Comparison of ENCODE assay signal across 10 cellular contexts in the genomic region with DNA sequence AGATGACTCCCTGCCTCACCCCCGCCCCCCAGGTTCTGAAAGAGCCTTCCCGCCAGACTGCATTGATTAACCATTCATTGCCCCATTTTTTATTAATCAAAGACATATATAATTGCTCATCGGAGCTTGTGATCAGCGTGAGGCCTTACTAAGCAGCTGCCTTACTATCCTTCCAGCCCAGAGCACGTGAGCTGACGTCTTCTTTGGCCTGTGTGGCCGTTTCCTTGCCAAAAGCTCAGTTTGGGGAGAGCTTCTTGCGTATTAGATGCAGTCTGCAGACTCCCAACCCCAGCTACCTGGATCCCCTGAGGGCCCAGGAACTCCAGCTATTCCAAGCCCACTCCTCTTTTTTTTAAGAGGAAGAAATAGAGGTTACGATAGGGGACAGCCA. TPM values are rescaled to one million over a fixed set of nuclear protein-coding genes. Genes with fewer than 3 reads are reported as not detected.
DNase-seq lines count a peak whose midpoint lies in the region; ATAC-seq, FAIRE-seq and TF ChIP-seq lines count a peak whose summit lies in the region.
"Had no signal": no experiment of that assay in that cellular context is flagged by ENCODE, and none has a peak within 500 bp of the region (broad histone marks: within the 10 kb centered on the region; RNA-seq: fewer than 3 reads in every experiment).

No MANE protein-coding gene starts in this region.

- H2AFZ ChIP-seq in GM12878 (ENCODE audit: control insufficient read depth, low read depth, low read length), result no peak overlapping the region

- WGBS in GM12878 (ENCODE audit: insufficient coverage, insufficient replicate concordance, low lambda C conversion rate, missing lambda C conversion rate), result 95% methylated on average over 9 of the region's 9 CpGs
- 22% methylated on average over 7 of the region's 9 CpGs for WGBS in right lobe of liver (ENCODE audit: insufficient coverage, low coverage, low lambda C conversion rate, missing lambda C conversion rate)
- WGBS in stomach, 5 donors, result 35 to 55% (median 45%) methylated on average over 9 of the region's 9 CpGs

- peak overlapping the region; percentile 49 to 93 (median 76) for H3K4me3 Mint-ChIP-seq in IgD-negative memory B cell

- H3K4me3 ChIP-seq in GM12878, result no peak overlapping the region
- H3K4me3 ChIP-seq in right lobe of liver, result peak overlapping the region in 1 of 3 donors; percentile 66
- H3K4me3 ChIP-seq in stomach, result peak overlapping the region in 2 of 4 donors; percentile 51 to 55

- TF ChIP-seq POLR2A in GM12878 (IDR thresholded peaks at IDR 0.05; ENCODE audit: low read depth, low read length) (no peak), right lobe of liver (IDR thresholded peaks at IDR 0.05) (no peak), stomach (IDR thresholded peaks at IDR 0.05) (no peak)

- H3K36me3 ChIP-seq in GM12878 (ENCODE audit: control insufficient read depth in 2 of 2, insufficient read depth in 2 of 2, low read length in 1 of 2) (peaks cover 8 to 11% of the 10 kb centered on the region in 2 experiments; a peak in 3 of 4 replicates), right lobe of liver (peaks cover 0 to 14% (median 6%) of the 10 kb centered on the region in 4 donors), stomach (peaks cover 0 to 12% (median 9%) of the 10 kb centered on the region in 4 donors)

- H3K4me1 Mint-ChIP-seq in IgD-negative memory B cell, result peaks cover 22 to 25% (median 22%) of the 10 kb centered on the region in 3 donors

- no peak overlapping the region for H3K9ac ChIP-seq in GM12878 (ENCODE audit: control insufficient read depth, insufficient read depth, low read length)

- H3K36me3 Mint-ChIP-seq in IgD-negative memory B cell, result peaks cover 3% of the 10 kb centered on the region

- in situ Hi-C loops in GM12878 (cut with MboI), result no loop called here

- peak overlapping the region in 1 of 3 donors; percentile 52 for H3K27ac Mint-ChIP-seq in IgD-negative memory B cell

- peaks cover 36% of the 10 kb centered on the region for H3K4me1 ChIP-seq in GM12878 (ENCODE audit: control insufficient read depth, insufficient read depth, low read length)
- H3K4me1 ChIP-seq in right lobe of liver, result peaks cover 0 to 82% (median 30%) of the 10 kb centered on the region in 4 donors
- peaks cover 47 to 80% (median 56%) of the 10 kb centered on the region in 4 donors for H3K4me1 ChIP-seq in stomach

- H3K27me3 ChIP-seq in GM12878 (replicated peaks in 1 of 2; ENCODE audit: control insufficient read depth in 2 of 2, insufficient read depth in 2 of 2, low read length in 1 of 2) (no peaks in the 10 kb centered on the region), right lobe of liver (no peaks in the 10 kb centered on the region), stomach (no peaks in the 10 kb centered on the region)

- TF ChIP-seq CTCF in GM12878 (IDR thresholded peaks at IDR 0.05 in 2 of 3, conservative IDR thresholded peaks at IDR 0.05 in 1 of 3; ENCODE audit: control insufficient read depth in 2 of 3, extremely low read depth in 1 of 3, insufficient read depth in 1 of 3, low read depth in 3 of 3, low read length in 3 of 3) (no peak), right lobe of liver (IDR thresholded peaks at IDR 0.05) (no peak), stomach (IDR thresholded peaks at IDR 0.05) (no peak)

- intact Hi-C loops in GM12878 (cut with micrococcal nuclease; ENCODE audit: unreplicated experiment) (loop anchor here (5.0 kb wide), 1 partner anchor 50 kb away; no protein-coding TSS in a partner anchor), right lobe of liver (cut with DNase I) (no loop called here), stomach (cut with DNase I; ENCODE audit: low total_unique reads) (no loop called here)

- TF ChIP-seq EP300 in GM12878 (IDR thresholded peaks at IDR 0.05; ENCODE audit: borderline replicate concordance in 1 of 2, control insufficient read depth in 1 of 2, low read depth in 2 of 2, low read length in 2 of 2) (no peak), stomach (IDR thresholded peaks at IDR 0.05) (no peak)

- SMC1A ChIA-PET in GM12878 (lab: Charles Lee; ENCODE audit: uncharacterized antibody, unreplicated experiment), result interaction anchor here (0.7 to 1.5 kb wide), 6 partner anchors 21 to 99 kb away, joined by 3 to 4 read pairs (median 3); no protein-coding TSS in a partner anchor

- CTCF ChIA-PET in GM12878 (lab: Yijun Ruan, JAX), result interaction anchor here (0.8 to 3.9 kb wide), 7 partner anchors 29 to 99 kb away, joined by 3 to 15 read pairs (median 7); partner anchors contain the start of gene RTN4RL2

- H4K20me1 ChIP-seq in GM12878 (ENCODE audit: control insufficient read depth, insufficient read depth), result no peaks in the 10 kb centered on the region

- no peaks in the 10 kb centered on the region for H3K27me3 Mint-ChIP-seq in IgD-negative memory B cell

- H3K9me3 Mint-ChIP-seq in IgD-negative memory B cell, result no peaks in the 10 kb centered on the region

- RAD21 ChIA-PET in GM12878 (lab: Charles Lee; ENCODE audit: unreplicated experiment), result interaction anchor here (1.0 to 1.8 kb wide), 5 partner anchors 11 to 100 kb away, joined by 3 to 4 read pairs (median 3); no protein-coding TSS in a partner anchor

- H3K27ac ChIP-seq in GM12878 (ENCODE audit: control insufficient read depth, insufficient read depth) (no peak overlapping the region), right lobe of liver (peak overlapping the region; percentile 98 to 99 (median 99)), stomach (peak overlapping the region; percentile 84 to 95 (median 92))

- H3K9me3 ChIP-seq in GM12878 (replicated peaks; ENCODE audit: control insufficient read depth, insufficient read depth, low read length), result no peaks in the 10 kb centered on the region
- H3K9me3 ChIP-seq in right lobe of liver, result no peaks in the 10 kb centered on the region
- H3K9me3 ChIP-seq in stomach, result no peaks in the 10 kb centered on the region

- no peak for FAIRE-seq in GM12878 (lab: Jason Lieb, UNC)
- FAIRE-seq: H54, TTC549 had no signal

- POLR2A ChIA-PET in GM12878 (lab: Charles Lee), result interaction anchor here (0.7 to 0.9 kb wide), 2 partner anchors 33 to 105 kb away, joined by 3 read pairs; partner anchors contain the start of gene RTN4RL2

- ATAC-seq in GM12878 (no peak), right lobe of liver (peak in 3 of 4 donors; percentile 0 to 7 (median 1)), GM18870 (IDR thresholded peaks at IDR 0.05; ENCODE audit: unreplicated experiment) (no peak), GM21619 (IDR thresholded peaks at IDR 0.05; ENCODE audit: unreplicated experiment) (no peak)

- DNase-seq in GM12878 (ENCODE audit: low read depth, low spot score) (no peak), right lobe of liver (peak; percentile 54 to 75 (median 75)), stomach (peak; percentile 41), NCI-H1417 treated with DMSO at 0.1 percent for 48 hours (lab: John Stamatoyannopoulos, UW) (no peak), NOMO-1 treated with dmso at 0.1 percent for 144 hours (lab: John Stamatoyannopoulos, UW; ENCODE audit: unreplicated experiment) (no peak)

- no peak for TF ChIP-seq RAD21 in GM12878 (IDR thresholded peaks at IDR 0.05; ENCODE audit: insufficient read depth, low read depth, low read length)

- peak overlapping the region; percentile 17; the same call in 1 of the 2 replicates for H3K4me2 ChIP-seq in GM12878 (ENCODE audit: control insufficient read depth, insufficient read depth)

- peaks cover 43% of the 10 kb centered on the region for H3K79me2 ChIP-seq in GM12878 (ENCODE audit: control insufficient read depth, insufficient read depth, low read length)

- BruUV-seq in GM12878 (replicated peaks; lab: Mats Ljungman, UMichigan), result no TSS peak

RNA-seq across cellular contexts. Expression of gene SLC43A3, which starts 0.8 kb away (rescaled TPM):
- polyA plus RNA-seq in IgD-negative memory B cell, result 15.8 TPM
- total RNA-seq in GM12878 (2013; cell fraction: nucleolus; rRNA removed), result 332 and 410 TPM in 2 replicates
- total RNA-seq in GM12878 (2014; rRNA removed), result 104 and 112 TPM in 2 replicates
- total RNA-seq in GM12878 (2014; rRNA removed; fragmentation: Illumina TruSeq; extraction: Trizol), result 79.7 and 80.2 TPM in 2 replicates
- 147 and 158 TPM in 2 replicates for total RNA-seq in GM12878 (2021)
- polyA plus RNA-seq in GM12878 (2011; ENCODE audit: low read depth), result 77.0 TPM
- 129 and 237 TPM in 2 replicates for polyA plus RNA-seq in GM12878 (2011; rRNA removed)
- polyA plus RNA-seq in GM12878 (2011; cell fraction: cytosol; rRNA removed), result 362 and 451 TPM in 2 replicates
- 282 and 405 TPM in 2 replicates for polyA plus RNA-seq in GM12878 (2011; cell fraction: nucleus; rRNA removed)
- 84.4 and 111 TPM in 2 replicates for polyA plus RNA-seq in GM12878 (2012)
- 153 and 168 TPM in 2 replicates for polyA plus RNA-seq in GM12878 (2014; fragmentation: Illumina TruSeq; extraction: Trizol)
- 10 to 100 TPM; 37.5 to 79.9 TPM for polyA plus RNA-seq in GM12878 (2014; fragmentation: Nextera tagmentation; extraction: Ambion mirVana)
- 107 and 111 TPM in 2 replicates for polyA plus RNA-seq in GM12878 (2014; rRNA removed)
- 100 to 1,000 TPM; 189 to 200 TPM for polyA plus RNA-seq in GM12878 (2016; fragmentation: Nextera tagmentation; extraction: Ambion mirVana)
- 286 and 303 TPM in 2 replicates for polyA minus RNA-seq in GM12878 (2011; rRNA and poly(A)+ RNA removed)
- 73.4 and 78.4 TPM in 2 replicates for polyA minus RNA-seq in GM12878 (2011; cell fraction: cytosol; rRNA and poly(A)+ RNA removed)
- polyA minus RNA-seq in GM12878 (2011; cell fraction: nucleus; rRNA and poly(A)+ RNA removed), result 142 and 145 TPM in 2 replicates
- 100 to 1,000 TPM; 109 to 259 (median 185) TPM for total RNA-seq in right lobe of liver
- 10 to 100 TPM in 3 of 5 donors, 1 to 10 TPM in 2; 1.2 to 81.7 (median 10.5) TPM for total RNA-seq in stomach
- polyA plus RNA-seq in stomach, result 10 to 100 TPM; 10.2 to 22.8 (median 15.0) TPM

RNA-seq across cellular contexts. Expression of gene RTN4RL2, which starts 32.6 kb away (rescaled TPM):
- polyA plus RNA-seq in IgD-negative memory B cell (0.14 TPM), GM12878 (2011; rRNA removed) (not detected in 2 replicates), GM12878 (2014; fragmentation: Illumina TruSeq; extraction: Trizol) (not detected in 2 replicates), GM12878 (2014; fragmentation: Nextera tagmentation; extraction: Ambion mirVana) (under 1 TPM in 1 of 2 experiments, not detected in 1; 0.14 TPM), GM12878 (2014; rRNA removed) (0.58 and 0.88 TPM in 2 replicates), GM12878 (2016; fragmentation: Nextera tagmentation; extraction: Ambion mirVana) (under 1 TPM; 0.48 to 0.55 TPM), stomach (under 1 TPM; 0.75 to 0.78 (median 0.76) TPM)
- total RNA-seq in GM12878 (2013; cell fraction: nucleolus; rRNA removed), result not detected in 2 replicates
- total RNA-seq in GM12878 (2014; rRNA removed) (0.33 and 0.34 TPM in 2 replicates), GM12878 (2014; rRNA removed; fragmentation: Illumina TruSeq; extraction: Trizol) (not detected in 2 replicates), GM12878 (2021) (1.0 and 1.1 TPM in 2 replicates), right lobe of liver (10 to 100 TPM; 12.5 to 54.4 (median 18.6) TPM), stomach (1 to 10 TPM in 2 of 5 donors, not detected in 3; 3.9 to 8.1 TPM)
- polyA plus RNA-seq in GM12878 (2011; ENCODE audit: low read depth), result not detected
- polyA plus RNA-seq in GM12878 (2011; cell fraction: cytosol; rRNA removed), result 0.03 and 0.09 TPM in 2 replicates
- polyA plus RNA-seq in GM12878 (2011; cell fraction: nucleus; rRNA removed), result 0.22 and 0.39 TPM in 2 replicates
- polyA plus RNA-seq in GM12878 (2012), result 0.08 and 0.11 TPM in 2 replicates
- polyA minus RNA-seq in GM12878 (2011; rRNA and poly(A)+ RNA removed), result not detected in 2 replicates
- polyA minus RNA-seq in GM12878 (2011; cell fraction: cytosol; rRNA and poly(A)+ RNA removed), result not detected in 2 replicates
- polyA minus RNA-seq in GM12878 (2011; cell fraction: nucleus; rRNA and poly(A)+ RNA removed), result 0.36 and 0.38 TPM in 2 replicates

RNA-seq across cellular contexts. Expression of gene PRG2, which starts 37.2 kb away (rescaled TPM):
- polyA plus RNA-seq in IgD-negative memory B cell (not detected), GM12878 (2011; rRNA removed) (0.23 and 0.43 TPM in 2 replicates), GM12878 (2014; fragmentation: Illumina TruSeq; extraction: Trizol) (0.10 TPM in 1 of 2 replicates, not detected in the other), GM12878 (2014; fragmentation: Nextera tagmentation; extraction: Ambion mirVana) (1 to 10 TPM in 1 of 2 experiments, under 1 TPM in 1; 0.88 to 1.0 TPM), GM12878 (2014; rRNA removed) (0.25 and 0.40 TPM in 2 replicates), GM12878 (2016; fragmentation: Nextera tagmentation; extraction: Ambion mirVana) (under 1 TPM in 1 of 2 experiments, not detected in 1; 0.19 TPM), stomach (under 1 TPM in 1 of 3 donors, not detected in 2; 0.25 TPM)
- 1.2 and 1.3 TPM in 2 replicates for total RNA-seq in GM12878 (2013; cell fraction: nucleolus; rRNA removed)
- total RNA-seq in GM12878 (2014; rRNA removed) (0.68 TPM in 1 of 2 replicates, not detected in the other), GM12878 (2014; rRNA removed; fragmentation: Illumina TruSeq; extraction: Trizol) (0.41 TPM in 1 of 2 replicates, not detected in the other), GM12878 (2021) (1.7 and 2.0 TPM in 2 replicates), right lobe of liver (1 to 10 TPM in 1 of 6 experiments, under 1 TPM in 3, not detected in 2; 0.39 to 1.2 (median 0.86) TPM), stomach (under 1 TPM in 1 of 5 donors, not detected in 4; 0.73 TPM)
- polyA plus RNA-seq in GM12878 (2011; ENCODE audit: low read depth), result 1.2 TPM
- 0.87 and 1.3 TPM in 2 replicates for polyA plus RNA-seq in GM12878 (2011; cell fraction: cytosol; rRNA removed)
- 7.3 and 7.5 TPM in 2 replicates for polyA plus RNA-seq in GM12878 (2011; cell fraction: nucleus; rRNA removed)
- polyA plus RNA-seq in GM12878 (2012), result 1.3 and 1.7 TPM in 2 replicates
- polyA minus RNA-seq in GM12878 (2011; rRNA and poly(A)+ RNA removed), result 0.72 and 1.2 TPM in 2 replicates
- polyA minus RNA-seq in GM12878 (2011; cell fraction: cytosol; rRNA and poly(A)+ RNA removed), result not detected in 2 replicates
- 0.36 and 1.1 TPM in 2 replicates for polyA minus RNA-seq in GM12878 (2011; cell fraction: nucleus; rRNA and poly(A)+ RNA removed)

RNA-seq across cellular contexts. Expression of gene PRG3, which starts 46.7 kb away (rescaled TPM):
- polyA plus RNA-seq in IgD-negative memory B cell (not detected), GM12878 (2011; rRNA removed) (not detected in 2 replicates), GM12878 (2014; fragmentation: Illumina TruSeq; extraction: Trizol) (not detected in 2 replicates), GM12878 (2014; fragmentation: Nextera tagmentation; extraction: Ambion mirVana) (not detected), GM12878 (2014; rRNA removed) (not detected in 2 replicates), GM12878 (2016; fragmentation: Nextera tagmentation; extraction: Ambion mirVana) (not detected), stomach (not detected)
- not detected in 2 replicates for total RNA-seq in GM12878 (2013; cell fraction: nucleolus; rRNA removed)
- total RNA-seq in GM12878 (2014; rRNA removed) (not detected in 2 replicates), GM12878 (2014; rRNA removed; fragmentation: Illumina TruSeq; extraction: Trizol) (not detected in 2 replicates), GM12878 (2021) (not detected in 2 replicates), right lobe of liver (not detected), stomach (not detected)
- polyA plus RNA-seq in GM12878 (2011; ENCODE audit: low read depth), result not detected
- not detected in 2 replicates for polyA plus RNA-seq in GM12878 (2011; cell fraction: cytosol; rRNA removed)
- not detected in 2 replicates for polyA plus RNA-seq in GM12878 (2011; cell fraction: nucleus; rRNA removed)
- polyA plus RNA-seq in GM12878 (2012), result not detected in 2 replicates
- polyA minus RNA-seq in GM12878 (2011; rRNA and poly(A)+ RNA removed), result not detected in 2 replicates
- not detected in 2 replicates for polyA minus RNA-seq in GM12878 (2011; cell fraction: cytosol; rRNA and poly(A)+ RNA removed)
- polyA minus RNA-seq in GM12878 (2011; cell fraction: nucleus; rRNA and poly(A)+ RNA removed), result not detected in 2 replicates

Comparison
In these comparisons a context has a peak if more than half of its experiments do, and no peak if none do; other contexts are left out.
1. ATAC-seq: peak in right lobe of liver (3 of 4); none in GM12878 (single experiment), GM18870 (single experiment) and GM21619 (single experiment).
2. DNase-seq: peak in right lobe of liver (3 of 3) and stomach (single experiment); none in GM12878 (single experiment), NCI-H1417 treated with DMSO at 0.1 percent for 48 hours (single experiment) and NOMO-1 treated with dmso at 0.1 percent for 144 hours (single experiment).